ENCODE assay signal across 8 cellular contexts in the genomic region with DNA sequence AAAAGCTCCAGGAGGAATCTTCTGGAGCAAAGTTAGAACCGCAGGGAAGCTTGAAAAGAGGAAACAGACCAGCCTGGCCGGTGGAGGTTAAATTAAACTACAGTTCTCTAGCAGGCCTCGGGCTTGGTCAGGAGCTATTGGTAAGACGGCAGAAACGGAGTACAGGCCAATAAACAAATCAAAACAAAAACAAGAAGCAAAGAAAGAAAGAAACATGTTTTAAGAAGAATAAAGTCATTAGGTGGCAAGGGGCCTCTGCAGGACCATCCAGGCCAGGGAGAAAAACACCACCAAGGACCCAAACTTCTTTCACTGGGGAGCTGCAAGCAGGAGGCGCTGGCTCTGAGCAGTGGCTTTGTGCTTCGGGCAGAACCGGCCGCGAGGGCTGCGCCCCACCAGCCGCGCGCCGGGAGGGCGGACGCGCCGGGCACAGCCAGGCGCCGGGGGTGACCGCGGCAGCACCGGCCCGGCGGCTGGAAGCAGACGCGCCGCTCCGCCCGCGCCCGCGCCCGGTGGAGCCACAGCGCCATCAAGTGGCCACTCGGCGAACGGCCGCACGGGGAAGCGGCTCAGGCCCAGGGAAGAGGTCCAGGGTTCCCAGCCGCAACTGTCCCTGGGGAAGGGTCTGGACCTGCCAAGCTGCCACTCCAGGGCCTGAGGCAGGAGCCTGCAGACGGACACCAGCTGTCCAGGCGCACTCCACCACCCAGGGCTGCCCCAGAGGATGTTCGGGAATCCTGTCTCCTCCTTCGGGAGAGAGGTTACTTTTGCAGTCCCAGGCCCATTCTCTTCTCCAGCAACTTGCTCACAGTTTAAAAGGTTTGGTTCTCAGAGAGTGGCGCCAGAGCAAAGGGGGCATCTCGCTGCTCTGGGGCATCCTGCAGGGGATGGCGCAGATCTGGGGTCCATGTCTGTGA.
DNase-seq lines count a peak whose midpoint lies in the region; ATAC-seq, FAIRE-seq and TF ChIP-seq lines count a peak whose summit lies in the region.

No MANE protein-coding gene starts in this region.

- peak; percentile 99 for FAIRE-seq in urothelium cell line (lab: Jason Lieb, UNC)

- H3K79me2 ChIP-seq in osteoblast (ENCODE audit: insufficient read depth, low read length) = peaks cover 15% of the 10 kb centered on the region

- no peak overlapping the region for H3K27ac ChIP-seq in osteoblast (ENCODE audit: low read depth, low read length)

- peak; percentile 91 for DNase-seq in ELF-1 (ENCODE audit: low read depth, low spot score)
- DNase-seq in SHP77 (lab: John Stamatoyannopoulos, UW) = peak; percentile 19 to 50
- DNase-seq in activated naive CD4-positive, alpha-beta T cell treated with anti-CD3 and anti-CD28 coated beads for 36 hours = peak; percentile 57
- DNase-seq in globus pallidus (ENCODE audit: low spot score) = peak; percentile 83
- peak; percentile 98 for DNase-seq in osteoblast (ENCODE audit: insufficient read length, low spot score, missing footprints)
- peak; percentile 98 for DNase-seq in urothelium cell line (ENCODE audit: low spot score)

- peak; percentile 92 for TF ChIP-seq RAD21 in Ishikawa (IDR thresholded peaks at IDR 0.05; ENCODE audit: low read depth)

- H3K9me3 ChIP-seq in osteoblast (ENCODE audit: low read depth, low read length) = no peaks in the 10 kb centered on the region

- H3K9me3 Mint-ChIP-seq in activated naive CD4-positive, alpha-beta T cell treated with anti-CD3 and anti-CD28 coated beads for 36 hours = no peaks in the 10 kb centered on the region

- H3K4me3 ChIP-seq in osteoblast (ENCODE audit: insufficient read depth, low read length) = peak overlapping the region; percentile 65

- peak overlapping the region; percentile 86 for H2AFZ ChIP-seq in osteoblast (ENCODE audit: low read length)

- peaks cover 3% of the 10 kb centered on the region for H3K4me1 Mint-ChIP-seq in activated naive CD4-positive, alpha-beta T cell treated with anti-CD3 and anti-CD28 coated beads for 36 hours (ENCODE audit: low read depth)

- CTCF ChIA-PET in activated naive CD4-positive, alpha-beta T cell treated with anti-CD3 and anti-CD28 coated beads for 36 hours (lab: Charles Lee) = interaction anchor here (0.6 to 1.3 kb wide), 8 partner anchors 9 to 1150 kb away, joined by 3 to 7 read pairs (median 3); no protein-coding TSS in a partner anchor

- no peaks in the 10 kb centered on the region for H3K36me3 Mint-ChIP-seq in activated naive CD4-positive, alpha-beta T cell treated with anti-CD3 and anti-CD28 coated beads for 36 hours (ENCODE audit: low read depth)

- H3K27me3 ChIP-seq in osteoblast (ENCODE audit: insufficient read depth, low read length) = no peaks in the 10 kb centered on the region

- H3K27me3 Mint-ChIP-seq in activated naive CD4-positive, alpha-beta T cell treated with anti-CD3 and anti-CD28 coated beads for 36 hours (ENCODE audit: low read depth) = peaks cover 35% of the 10 kb centered on the region

- intact Hi-C loops in activated naive CD4-positive, alpha-beta T cell treated with anti-CD3 and anti-CD28 coated beads for 36 hours (cut with micrococcal nuclease) = loop anchor here (1.0 to 2.0 kb wide), 3 partner anchors 421 to 1904 kb away; no protein-coding TSS in a partner anchor

- TF ChIP-seq CTCF in osteoblast (IDR thresholded peaks at IDR 0.05; ENCODE audit: extremely low read depth, low read depth, low read length) = peak; percentile 59

- peaks cover 11% of the 10 kb centered on the region for H4K20me1 ChIP-seq in osteoblast (ENCODE audit: insufficient read depth, low read length)

- no peaks in the 10 kb centered on the region for H3K36me3 ChIP-seq in osteoblast (ENCODE audit: insufficient read depth, low read length)

- peak overlapping the region; percentile 31 for H3K27ac Mint-ChIP-seq in activated naive CD4-positive, alpha-beta T cell treated with anti-CD3 and anti-CD28 coated beads for 36 hours

- H3K4me2 ChIP-seq in osteoblast (ENCODE audit: insufficient read depth, low read length) = peak overlapping the region; percentile 90

- no peak overlapping the region for H3K4me3 Mint-ChIP-seq in activated naive CD4-positive, alpha-beta T cell treated with anti-CD3 and anti-CD28 coated beads for 36 hours

- peaks cover 3% of the 10 kb centered on the region for H3K4me1 ChIP-seq in osteoblast (ENCODE audit: insufficient read depth, low read length)

- ATAC-seq in GM21619 (IDR thresholded peaks at IDR 0.05; ENCODE audit: unreplicated experiment) = peak; percentile 87

- TF ChIP-seq EP300 in Ishikawa (IDR thresholded peaks at IDR 0.05; ENCODE audit: borderline replicate concordance) = peak; percentile 45

TF ChIP-seq in Ishikawa, 13 proteins besides CTCF, POLR2A, EP300 and RAD21:
- TF ChIP-seq TEAD4 (IDR thresholded peaks at IDR 0.05) = no peak; the same call in 1 of the 2 replicates
- no peak for TF ChIP-seq EGR1 (IDR thresholded peaks at IDR 0.05)
- 0 out of 2 replicates have a peak, but pooled peaks have one; percentile 56 for TF ChIP-seq MAX (IDR thresholded peaks at IDR 0.05)
- 0 out of 2 replicates have a peak, but pooled peaks have one; percentile 31 for TF ChIP-seq TAF1 (IDR thresholded peaks at IDR 0.05; ENCODE audit: low read depth)
TF ChIP-seq in Ishikawa: peak in this region for 2.

Comparison
In these comparisons a context has a peak if more than half of its experiments do, and no peak if none do; other contexts are left out.
1. DNase-seq: peak in every context shown above with its lines; median percentile 98 in osteoblast; 98 in urothelium cell line; 91 in ELF-1; 83 in globus pallidus; 57 in activated naive CD4-positive, alpha-beta T cell treated with anti-CD3 and anti-CD28 coated beads for 36 hours; 34 in SHP77.